11 cellular contexts compared by ENCODE assay signal in genomic region chr3:138097192-138097829, GRCh38. TPM values are rescaled to one million over a fixed set of nuclear protein-coding genes. Genes with fewer than 3 reads are reported as not detected.
DNase-seq lines count a peak whose midpoint lies in the region; ATAC-seq and TF ChIP-seq lines count a peak whose summit lies in the region.
"Had no signal": no experiment of that assay in that cellular context is flagged by ENCODE, and none has a peak within 500 bp of the region (broad histone marks: within the 10 kb centered on the region; RNA-seq: fewer than 3 reads in every experiment).

No MANE protein-coding gene starts in this region.

- H3K27me3 Mint-ChIP-seq in natural killer cell treated with Interleukin-12 subunit alpha and Interleukin-12 subunit beta and Interleukin-15 and Interleukin-18, amount 100 ng/mL, for 72 hours, result peaks cover 3 to 14% of the 10 kb centered on the region in 2 donors
- peaks cover 9 to 23% of the 10 kb centered on the region in 2 donors for H3K27me3 Mint-ChIP-seq in natural killer cell (ENCODE audit: low read depth in 2 of 2)

- intact Hi-C loops in natural killer cell (cut with micrococcal nuclease), result no loop called here

- H3K9me3 Mint-ChIP-seq in natural killer cell treated with Interleukin-12 subunit alpha and Interleukin-12 subunit beta and Interleukin-15 and Interleukin-18, amount 100 ng/mL, for 72 hours, result no peaks in the 10 kb centered on the region
- H3K9me3 Mint-ChIP-seq in natural killer cell, result no peaks in the 10 kb centered on the region
- H3K9me3 Mint-ChIP-seq: activated T-cell treated with anti-CD3 and anti-CD28 coated beads, Interleukin-2, amount 50 U/mL, for 4 hours; effector memory CD8-positive, alpha-beta T cell had no signal

- H3K4me1 Mint-ChIP-seq in natural killer cell treated with Interleukin-12 subunit alpha and Interleukin-12 subunit beta and Interleukin-15 and Interleukin-18, amount 100 ng/mL, for 72 hours (ENCODE audit: low read depth in 2 of 2), result no peaks in the 10 kb centered on the region
- no peaks in the 10 kb centered on the region for H3K4me1 Mint-ChIP-seq in natural killer cell

- H3K4me3 Mint-ChIP-seq in natural killer cell treated with Interleukin-12 subunit alpha and Interleukin-12 subunit beta and Interleukin-15 and Interleukin-18, amount 100 ng/mL, for 72 hours, result no peak overlapping the region
- no peak overlapping the region for H3K4me3 Mint-ChIP-seq in natural killer cell
- H3K4me3 Mint-ChIP-seq: activated T-cell treated with anti-CD3 and anti-CD28 coated beads, Interleukin-2, amount 50 U/mL, for 4 hours; effector memory CD8-positive, alpha-beta T cell had no signal

- no peak overlapping the region for H3K4me3 ChIP-seq in fibroblast of mammary gland (ENCODE audit: control insufficient read depth, low read depth, low read length)
- H3K4me3 ChIP-seq: SK-N-MC had no signal

- no peak for DNase-seq in natural killer cell treated with Interleukin-12 subunit alpha and Interleukin-12 subunit beta and Interleukin-15 and Interleukin-18, amount 100 ng/mL, for 72 hours (ENCODE audit: low spot score)
- DNase-seq in natural killer cell (no peak), fibroblast of mammary gland (ENCODE audit: low read depth) (no peak), ureter (ENCODE audit: low spot score) (peak; percentile 56), SHP77 (lab: John Stamatoyannopoulos, UW) (no peak)
- no peak for DNase-seq in central memory CD4-positive, alpha-beta T cell
- DNase-seq in activated CD4-positive, alpha-beta T cell treated with anti-CD3 and anti-CD28 coated beads for 1 hour, result no peak
- DNase-seq: activated T-cell treated with anti-CD3 and anti-CD28 coated beads, Interleukin-2, amount 50 U/mL, for 4 hours; effector memory CD8-positive, alpha-beta T cell had no signal

- H3K36me3 Mint-ChIP-seq in natural killer cell treated with Interleukin-12 subunit alpha and Interleukin-12 subunit beta and Interleukin-15 and Interleukin-18, amount 100 ng/mL, for 72 hours, result no peaks in the 10 kb centered on the region
- no peaks in the 10 kb centered on the region for H3K36me3 Mint-ChIP-seq in natural killer cell

- no peak overlapping the region for H3K27ac Mint-ChIP-seq in natural killer cell treated with Interleukin-12 subunit alpha and Interleukin-12 subunit beta and Interleukin-15 and Interleukin-18, amount 100 ng/mL, for 72 hours
- H3K27ac Mint-ChIP-seq in natural killer cell, result no peak overlapping the region
- H3K27ac Mint-ChIP-seq: effector memory CD8-positive, alpha-beta T cell had no signal

- ATAC-seq in natural killer cell treated with Interleukin-12 subunit alpha and Interleukin-12 subunit beta and Interleukin-15 and Interleukin-18, amount 100 ng/mL, for 72 hours, result peak; percentile 38 to 50
- ATAC-seq in natural killer cell, result no peak
- ATAC-seq: effector memory CD8-positive, alpha-beta T cell had no signal

- no peak for TF ChIP-seq CTCF in natural killer cell (IDR thresholded peaks at IDR 0.05)
- peak; percentile 55 for TF ChIP-seq CTCF in LNCAP (IDR thresholded peaks at IDR 0.05)
- TF ChIP-seq CTCF in fibroblast of mammary gland (conservative IDR thresholded peaks at IDR 0.05; ENCODE audit: control insufficient read depth, insufficient read depth, low read depth, low read length), result peak; percentile 48

RNA-seq across cellular contexts. Expression of gene DZIP1L, which starts 18.1 kb away (rescaled TPM):
- total RNA-seq in natural killer cell treated with Interleukin-12 subunit alpha and Interleukin-12 subunit beta and Interleukin-15 and Interleukin-18, amount 100 ng/mL, for 72 hours, result not detected
- not detected for total RNA-seq in natural killer cell
- 32.7 TPM for total RNA-seq in ureter
- total RNA-seq: activated T-cell treated with anti-CD3 and anti-CD28 coated beads, Interleukin-2, amount 50 U/mL, for 4 hours had no signal

RNA-seq across cellular contexts. Expression of gene A4GNT, which starts 34.9 kb away (rescaled TPM):
- total RNA-seq in natural killer cell treated with Interleukin-12 subunit alpha and Interleukin-12 subunit beta and Interleukin-15 and Interleukin-18, amount 100 ng/mL, for 72 hours, result not detected
- total RNA-seq in natural killer cell (not detected), ureter (not detected)
- total RNA-seq: activated T-cell treated with anti-CD3 and anti-CD28 coated beads, Interleukin-2, amount 50 U/mL, for 4 hours had no signal

Comparison
In these comparisons a context has a peak if more than half of its experiments do, and no peak if none do; other contexts are left out.
1. ATAC-seq: peak in natural killer cell treated with Interleukin-12 subunit alpha and Interleukin-12 subunit beta and Interleukin-15 and Interleukin-18, amount 100 ng/mL, for 72 hours (2 of 2); none in natural killer cell (0 of 3).
2. RNA of gene DZIP1L, which starts 18.1 kb away (total RNA-seq): 32.7 TPM in ureter (single experiment); not detected in natural killer cell treated with Interleukin-12 subunit alpha and Interleukin-12 subunit beta and Interleukin-15 and Interleukin-18, amount 100 ng/mL, for 72 hours and not detected in natural killer cell; every median in the first group is over 10 times any median in the second.